1 cellular context compared by ENCODE assay signal in the genomic region with DNA sequence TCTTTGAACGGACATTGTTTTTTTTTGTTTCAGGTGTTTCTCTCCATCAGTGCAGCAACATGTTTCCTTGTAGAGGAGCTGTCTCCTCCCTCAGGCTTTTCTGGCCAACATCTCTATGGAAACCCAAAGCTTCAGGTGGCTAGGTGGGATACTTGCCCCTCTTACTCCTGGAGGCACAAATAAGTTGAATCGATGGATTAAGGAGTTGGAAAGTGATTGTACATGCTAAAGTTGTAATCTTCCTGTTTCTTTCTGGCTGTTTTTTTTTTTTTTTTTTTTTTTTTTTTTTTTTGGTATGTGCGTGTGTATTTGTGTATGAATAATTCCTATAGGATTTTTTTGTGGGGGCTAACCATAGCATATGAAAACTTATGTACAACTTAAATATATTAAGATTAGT.
TF ChIP-seq lines count a peak whose summit lies in the region.

No MANE protein-coding gene starts in this region.

TF ChIP-seq in K562, 482 proteins besides CTCF, POLR2A, EP300 and RAD21:
- TF ChIP-seq ARNT (IDR thresholded peaks at IDR 0.05) (no peak), ZNF384 (IDR thresholded peaks at IDR 0.05; ENCODE audit: low read depth, low read length) (peak; percentile 45; the same call in 1 of the 2 replicates)
